Comparison of ENCODE assay signal across 9 cellular contexts in the genomic region with DNA sequence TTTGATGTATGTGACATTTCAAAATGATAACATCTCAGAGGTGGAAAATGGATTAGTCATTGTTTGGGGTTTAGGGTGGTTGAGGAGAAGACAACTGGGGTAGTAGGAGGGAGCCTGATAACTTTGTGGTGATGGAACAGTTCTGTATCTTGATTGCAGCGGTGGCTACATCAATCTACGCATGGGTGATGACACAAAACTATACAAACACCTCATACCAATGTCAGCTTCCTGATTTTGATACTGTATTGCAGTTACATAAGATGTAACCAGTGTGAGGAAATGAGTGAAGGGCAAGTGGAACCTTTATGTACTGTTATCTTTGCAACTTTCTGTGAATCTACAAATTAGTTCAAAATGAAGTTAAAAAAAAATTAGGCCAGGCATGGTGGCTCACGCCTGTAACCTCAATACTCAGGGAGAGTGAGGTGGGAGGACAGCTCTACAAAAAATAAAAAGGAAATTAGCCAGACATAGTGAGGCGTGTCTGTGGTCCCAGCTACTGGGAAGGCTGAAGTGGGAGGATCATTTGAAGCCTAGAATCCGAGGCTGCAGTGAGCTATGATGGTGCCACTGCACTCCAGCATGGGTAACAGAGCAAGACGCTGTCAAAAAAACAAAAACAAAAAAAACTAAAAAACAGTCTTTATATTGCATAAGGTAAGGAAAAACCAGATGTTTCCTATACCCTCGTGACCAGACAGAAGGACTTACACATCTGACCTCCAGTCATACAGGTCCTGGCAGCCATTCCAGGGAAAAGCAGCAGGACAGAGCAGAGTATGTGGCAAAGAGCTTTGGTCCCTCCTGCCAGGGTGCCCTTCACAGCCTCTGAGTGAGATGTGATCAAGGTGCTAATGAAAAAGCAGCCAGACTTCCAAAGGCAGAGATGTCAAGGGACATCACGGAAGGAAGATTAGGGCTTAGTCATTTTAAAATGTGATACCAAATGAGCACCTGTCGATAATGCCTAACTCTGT. TPM values are rescaled to one million over a fixed set of nuclear protein-coding genes. Genes with fewer than 3 reads are reported as not detected.
DNase-seq lines count a peak whose midpoint lies in the region; ATAC-seq, FAIRE-seq and TF ChIP-seq lines count a peak whose summit lies in the region.
"Had no signal": no experiment of that assay in that cellular context is flagged by ENCODE, and none has a peak within 500 bp of the region (broad histone marks: within the 10 kb centered on the region; RNA-seq: fewer than 3 reads in every experiment).

No MANE protein-coding gene starts in this region.

- H3K27me3 ChIP-seq in GM12878 (replicated peaks in 1 of 2; ENCODE audit: control insufficient read depth in 2 of 2, insufficient read depth in 2 of 2, low read length in 1 of 2): no peaks in the 10 kb centered on the region
- no peaks in the 10 kb centered on the region for H3K27me3 ChIP-seq in ascending aorta

- H3K4me2 ChIP-seq in GM12878 (ENCODE audit: control insufficient read depth, insufficient read depth): no peak overlapping the region

- TF ChIP-seq RAD21 in GM12878 (IDR thresholded peaks at IDR 0.05; ENCODE audit: insufficient read depth, low read depth, low read length): no peak

- no peak for TF ChIP-seq EP300 in GM12878 (IDR thresholded peaks at IDR 0.05; ENCODE audit: borderline replicate concordance in 1 of 2, control insufficient read depth in 1 of 2, low read depth in 2 of 2, low read length in 2 of 2)

- no peak for TF ChIP-seq CTCF in GM20000 (IDR thresholded peaks at IDR 0.05; ENCODE audit: extremely low read depth, missing control alignments)
- TF ChIP-seq CTCF in GM12878 (IDR thresholded peaks at IDR 0.05 in 2 of 3, conservative IDR thresholded peaks at IDR 0.05 in 1 of 3; ENCODE audit: control insufficient read depth in 2 of 3, extremely low read depth in 1 of 3, insufficient read depth in 1 of 3, low read depth in 3 of 3, low read length in 3 of 3): no peak
- no peak for TF ChIP-seq CTCF in ascending aorta (IDR thresholded peaks at IDR 0.05)

- SMC1A ChIA-PET in GM12878 (lab: Charles Lee; ENCODE audit: uncharacterized antibody, unreplicated experiment): interaction anchor here (0.6 to 1.0 kb wide), 3 partner anchors 11 to 54 kb away, joined by 3 to 4 read pairs (median 3); no protein-coding TSS in a partner anchor

- no peak overlapping the region for H3K9ac ChIP-seq in GM12878 (ENCODE audit: control insufficient read depth, insufficient read depth, low read length)

- peak; percentile 38 for FAIRE-seq in GM12878 (lab: Jason Lieb, UNC)

- H3K79me2 ChIP-seq in GM12878 (ENCODE audit: control insufficient read depth, insufficient read depth, low read length): peaks cover 11% of the 10 kb centered on the region

- RAD21 ChIA-PET in GM12878 (lab: Charles Lee; ENCODE audit: unreplicated experiment): interaction anchor here (1.5 kb wide), 1 partner anchor 33 kb away, joined by 3 read pairs; no protein-coding TSS in a partner anchor

- no peaks in the 10 kb centered on the region; a peak in 1 of 4 replicates for H3K36me3 ChIP-seq in GM12878 (ENCODE audit: control insufficient read depth in 2 of 2, insufficient read depth in 2 of 2, low read length in 1 of 2)
- no peaks in the 10 kb centered on the region for H3K36me3 ChIP-seq in ascending aorta

- no peaks in the 10 kb centered on the region for H4K20me1 ChIP-seq in GM12878 (ENCODE audit: control insufficient read depth, insufficient read depth)

- in situ Hi-C loops in GM12878 (cut with MboI): no loop called here

- WGBS in GM12878 (ENCODE audit: insufficient coverage, insufficient replicate concordance, low lambda C conversion rate, missing lambda C conversion rate): 64% methylated on average over 9 of the region's 9 CpGs

- no peak overlapping the region for H2AFZ ChIP-seq in GM12878 (ENCODE audit: control insufficient read depth, low read depth, low read length)

- DNase-seq in GM20000 (ENCODE audit: low spot score) (peak; percentile 31), SIG-M5 treated with dmso at 0.1 percent for 504 hours (lab: John Stamatoyannopoulos, UW; ENCODE audit: unreplicated experiment) (peak; percentile 84), GM12878 (ENCODE audit: low read depth, low spot score) (no peak), ascending aorta (ENCODE audit: low spot score in 2 of 2) (no peak), NCI-H1694 treated with DMSO at 0.1 percent for 48 hours (lab: John Stamatoyannopoulos, UW) (no peak)
- DNase-seq in stimulated activated CD4-positive, alpha-beta T cell treated with anti-CD3 and anti-CD28 coated beads, Interleukin-2, amount 100 ng/mL, for 4 hours (ENCODE audit: low read depth): peak; percentile 37
- DNase-seq: aorta had no signal

- H3K9me3 ChIP-seq in GM12878 (replicated peaks; ENCODE audit: control insufficient read depth, insufficient read depth, low read length): no peaks in the 10 kb centered on the region
- H3K9me3 ChIP-seq in ascending aorta: no peaks in the 10 kb centered on the region

- CTCF ChIA-PET in GM12878 (lab: Yijun Ruan, JAX): interaction anchor here (1.1 kb wide), 1 partner anchor 101 kb away, joined by 3 read pairs; no protein-coding TSS in a partner anchor

- peaks cover 5% of the 10 kb centered on the region; the same call in 1 of the 2 replicates for H3K4me1 ChIP-seq in GM12878 (ENCODE audit: control insufficient read depth, insufficient read depth, low read length)
- H3K4me1 ChIP-seq in ascending aorta: peaks cover 4 to 35% of the 10 kb centered on the region in 2 donors

- ATAC-seq in GM12878 (peak; percentile 85), HG02840 (IDR thresholded peaks at IDR 0.05; ENCODE audit: low FRiP score, unreplicated experiment) (no peak), HG02571 (IDR thresholded peaks at IDR 0.05; ENCODE audit: unreplicated experiment) (no peak)

- intact Hi-C loops in GM12878 (cut with micrococcal nuclease; ENCODE audit: unreplicated experiment): no loop called here
- intact Hi-C loops in ascending aorta (cut with DNase I): no loop called here

- BruUV-seq in GM12878 (replicated peaks; lab: Mats Ljungman, UMichigan): no TSS peak

- H3K27ac ChIP-seq in GM12878 (ENCODE audit: control insufficient read depth, insufficient read depth) (no peak overlapping the region; the same call in 1 of the 2 replicates), ascending aorta (peak overlapping the region in 1 of 2 donors; percentile 46)

- no peak for TF ChIP-seq POLR2A in GM12878 (IDR thresholded peaks at IDR 0.05; ENCODE audit: low read depth, low read length)

- POLR2A ChIA-PET in GM12878 (lab: Charles Lee): interaction anchor here (0.7 to 1.0 kb wide), 3 partner anchors 10 to 83 kb away, joined by 3 to 4 read pairs (median 3); no protein-coding TSS in a partner anchor

- H3K4me3 ChIP-seq in GM12878: no peak overlapping the region
- H3K4me3 ChIP-seq in ascending aorta: no peak overlapping the region

TF ChIP-seq in GM12878, 131 proteins besides CTCF, POLR2A, EP300 and RAD21 (continues in another document):
- TF ChIP-seq BHLHE40 (IDR thresholded peaks at IDR 0.05; ENCODE audit: borderline replicate concordance in 1 of 2, low read depth in 2 of 2, low read length in 1 of 2) (no peak), JUNB (IDR thresholded peaks at IDR 0.05) (peak; percentile 60), RUNX3 (IDR thresholded peaks at IDR 0.05; ENCODE audit: low read length) (peak; percentile 65), EED (IDR thresholded peaks at IDR 0.05; ENCODE audit: low read depth) (no peak), ZSCAN29 (IDR thresholded peaks at IDR 0.05) (no peak), STAT3 (IDR thresholded peaks at IDR 0.05; ENCODE audit: low read depth, low read length) (no peak), CREM (IDR thresholded peaks at IDR 0.05; ENCODE audit: low read depth) (peak; percentile 80; the same call in 1 of the 2 replicates), IRF4 (IDR thresholded peaks at IDR 0.05; ENCODE audit: low read depth, low read length) (peak; percentile 25; the same call in 1 of the 2 replicates), CREB1 (IDR thresholded peaks at IDR 0.05; ENCODE audit: low read depth) (peak; percentile 94)
- TF ChIP-seq, protein P1, sequence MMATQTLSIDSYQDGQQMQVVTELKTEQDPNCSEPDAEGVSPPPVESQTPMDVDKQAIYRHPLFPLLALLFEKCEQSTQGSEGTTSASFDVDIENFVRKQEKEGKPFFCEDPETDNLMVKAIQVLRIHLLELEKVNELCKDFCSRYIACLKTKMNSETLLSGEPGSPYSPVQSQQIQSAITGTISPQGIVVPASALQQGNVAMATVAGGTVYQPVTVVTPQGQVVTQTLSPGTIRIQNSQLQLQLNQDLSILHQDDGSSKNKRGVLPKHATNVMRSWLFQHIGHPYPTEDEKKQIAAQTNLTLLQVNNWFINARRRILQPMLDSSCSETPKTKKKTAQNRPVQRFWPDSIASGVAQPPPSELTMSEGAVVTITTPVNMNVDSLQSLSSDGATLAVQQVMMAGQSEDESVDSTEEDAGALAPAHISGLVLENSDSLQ (IDR thresholded peaks at IDR 0.05): peak; percentile 36; the same call in 1 of the 2 replicates

RNA-seq across cellular contexts. Expression of a gene that starts 50.8 kb away (rescaled TPM):
- total RNA-seq in GM12878 (2013; cell fraction: nucleolus; rRNA removed): 68.4 and 72.9 TPM in 2 replicates
- 16.7 and 19.8 TPM in 2 replicates for total RNA-seq in GM12878 (2014; rRNA removed)
- 12.9 and 13.1 TPM in 2 replicates for total RNA-seq in GM12878 (2014; rRNA removed; fragmentation: Illumina TruSeq; extraction: Trizol)
- 20.8 and 23.9 TPM in 2 replicates for total RNA-seq in GM12878 (2021)
- polyA plus RNA-seq in GM12878 (2011; ENCODE audit: low read depth): 7.7 TPM
- polyA plus RNA-seq in GM12878 (2011; rRNA removed): 16.1 and 28.2 TPM in 2 replicates
- polyA plus RNA-seq in GM12878 (2011; cell fraction: cytosol; rRNA removed): 21.5 and 26.0 TPM in 2 replicates
- polyA plus RNA-seq in GM12878 (2011; cell fraction: nucleus; rRNA removed): 69.2 and 77.0 TPM in 2 replicates
- polyA plus RNA-seq in GM12878 (2012): 14.2 and 17.9 TPM in 2 replicates
- polyA plus RNA-seq in GM12878 (2014; fragmentation: Illumina TruSeq; extraction: Trizol): 12.2 and 16.6 TPM in 2 replicates
- 1 to 10 TPM in 1 of 2 experiments, under 1 TPM in 1; 0.45 to 1.4 TPM for polyA plus RNA-seq in GM12878 (2014; fragmentation: Nextera tagmentation; extraction: Ambion mirVana)
- polyA plus RNA-seq in GM12878 (2014; rRNA removed): 27.4 and 32.3 TPM in 2 replicates
- 10 to 100 TPM; 13.8 to 14.8 TPM for polyA plus RNA-seq in GM12878 (2016; fragmentation: Nextera tagmentation; extraction: Ambion mirVana)
- polyA minus RNA-seq in GM12878 (2011; rRNA and poly(A)+ RNA removed): 12.1 and 17.7 TPM in 2 replicates
- polyA minus RNA-seq in GM12878 (2011; cell fraction: cytosol; rRNA and poly(A)+ RNA removed): 6.7 TPM in 2 replicates
- 18.3 and 25.9 TPM in 2 replicates for polyA minus RNA-seq in GM12878 (2011; cell fraction: nucleus; rRNA and poly(A)+ RNA removed)
- 51.8 TPM for total RNA-seq in ascending aorta

Comparison
In these comparisons a context has a peak if more than half of its experiments do, and no peak if none do; other contexts are left out.
1. DNase-seq: peak in GM20000 (single experiment), SIG-M5 treated with dmso at 0.1 percent for 504 hours (single experiment) and stimulated activated CD4-positive, alpha-beta T cell treated with anti-CD3 and anti-CD28 coated beads, Interleukin-2, amount 100 ng/mL, for 4 hours (single experiment); none in GM12878 (single experiment), ascending aorta (0 of 2) and NCI-H1694 treated with DMSO at 0.1 percent for 48 hours (single experiment).